Comparison of ENCODE assay signal across 8 cellular contexts in genomic region chr7:155643804-155644177, GRCh38. TPM values are rescaled to one million over a fixed set of nuclear protein-coding genes. Genes with fewer than 3 reads are reported as not detected.
DNase-seq lines count a peak whose midpoint lies in the region; ATAC-seq and TF ChIP-seq lines count a peak whose summit lies in the region.

No MANE protein-coding gene starts in this region.

- H3K4me1 ChIP-seq in adipocyte (ENCODE audit: control insufficient read depth, insufficient read depth, low read length) = peaks cover 11% of the 10 kb centered on the region
- peaks cover 0 to 28% (median 11%) of the 10 kb centered on the region in 4 donors for H3K4me1 ChIP-seq in tibial nerve

- TF ChIP-seq CTCF in tibial nerve (IDR thresholded peaks at IDR 0.05) = no peak

- H3K4me3 ChIP-seq in adipocyte (ENCODE audit: low read length) (peak overlapping the region; percentile 98), tibial nerve (peak overlapping the region; percentile 93 to 100 (median 98))

- 1 to 4% methylated on average over 18 to 30 of the region's 32 CpGs for WGBS in tibial nerve, 2 donors

- H3K9ac ChIP-seq in adipocyte (ENCODE audit: low read length) = peak overlapping the region; percentile 99

- H3K27me3 ChIP-seq in adipocyte (replicated peaks; ENCODE audit: control insufficient read depth, insufficient read depth, low read length) (no peaks in the 10 kb centered on the region), tibial nerve (no peaks in the 10 kb centered on the region)

- intact Hi-C loops in left colon (cut with DNase I, micrococcal nuclease) = no loop called here

- TF ChIP-seq POLR2A in tibial nerve (IDR thresholded peaks at IDR 0.05) = no peak

- DNase-seq in D341Med (ENCODE audit: low spot score) = peak; percentile 83
- no peak for DNase-seq in adipocyte (ENCODE audit: low read depth)
- DNase-seq in left colon = no peak
- no peak for DNase-seq in tibial nerve (ENCODE audit: low spot score in 2 of 2)
- DNase-seq in glomerular visceral epithelial cell (ENCODE audit: extremely low spot score) = no peak

- H3K9me3 ChIP-seq in adipocyte (ENCODE audit: control insufficient read depth, low read length) = peaks cover 21% of the 10 kb centered on the region
- H3K9me3 ChIP-seq in tibial nerve = peaks cover 0 to 13% (median 5%) of the 10 kb centered on the region in 4 donors

- TF ChIP-seq EP300 in tibial nerve (IDR thresholded peaks at IDR 0.05) = no peak

- peaks cover 37% of the 10 kb centered on the region for H3K36me3 ChIP-seq in adipocyte (ENCODE audit: control insufficient read depth, insufficient read depth, low read length, severe bottlenecking)
- peaks cover 0 to 59% (median 0%) of the 10 kb centered on the region in 3 donors for H3K36me3 ChIP-seq in tibial nerve

- peak; percentile 16 for ATAC-seq in HG03045 (IDR thresholded peaks at IDR 0.05; ENCODE audit: unreplicated experiment)
- peak; percentile 43 for ATAC-seq in left colon
- ATAC-seq in GM21515 (IDR thresholded peaks at IDR 0.05; ENCODE audit: unreplicated experiment) = no peak
- ATAC-seq in HG02798 (IDR thresholded peaks at IDR 0.05; ENCODE audit: poor library complexity, unreplicated experiment) = no peak

- peak overlapping the region; percentile 95 to 99 (median 97) for H3K27ac ChIP-seq in tibial nerve

RNA-seq across cellular contexts. Expression of gene RBM33, which starts 0.7 kb away (rescaled TPM):
- total RNA-seq in left colon (10 to 100 TPM; 59.1 to 61.1 TPM), tibial nerve (10 to 100 TPM; 85.0 to 92.4 (median 88.3) TPM)

Comparison
In these comparisons a context has a peak if more than half of its experiments do, and no peak if none do; other contexts are left out.
1. ATAC-seq: peak in HG03045 (single experiment) and left colon (single experiment); none in GM21515 (single experiment) and HG02798 (single experiment).